Comparison of ENCODE assay signal across 29 cellular contexts in the genomic region with DNA sequence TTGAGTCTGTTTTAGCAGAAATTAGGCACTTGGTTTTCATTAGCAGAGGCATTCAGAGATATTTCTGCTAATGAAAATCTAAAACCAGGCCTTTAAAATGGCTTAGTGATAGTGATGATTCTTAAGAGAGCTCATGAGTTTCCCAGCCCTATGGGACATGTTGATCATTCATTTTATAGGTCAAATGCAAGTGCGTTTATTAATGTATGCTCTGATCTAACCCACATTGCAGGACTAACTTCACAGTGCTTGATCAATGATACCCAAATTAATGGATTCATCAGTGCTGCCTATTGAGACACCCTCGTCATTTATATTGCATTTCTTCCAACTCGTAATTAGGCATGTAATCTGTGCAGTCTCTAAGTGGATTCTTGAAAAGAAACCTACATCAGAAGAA.
"Had no signal": no experiment of that assay in that cellular context is flagged by ENCODE, and none has a peak within 500 bp of the region (broad histone marks: within the 10 kb centered on the region; RNA-seq: fewer than 3 reads in every experiment).

No MANE protein-coding gene starts in this region.

- H3K4me1 Mint-ChIP-seq: stimulated activated effector memory CD8-positive, alpha-beta T cell treated with anti-CD3 and anti-CD28 coated beads, Interleukin-12 subunit alpha, Interleukin-12 subunit beta, amount 100 ng/mL, for 72 hours; stimulated activated memory B cell treated with anti-CD40 and anti-IgM and Interleukin-4, amounts not matched to agents 10 μg/mL and 1 μg/mL and 100 μg/mL, for 72 hours; stimulated activated naive B cell treated with anti-CD40 and anti-IgM and Interleukin-4, amounts not matched to agents 10 μg/mL and 1 μg/mL and 100 μg/mL, for 72 hours; stimulated activated naive CD8-positive, alpha-beta T cell treated with anti-CD3 and anti-CD28 coated beads, Interleukin-15, amount 100 ng/mL, for 72 hours had no signal

- H3K9me3 ChIP-seq: stomach, suprapubic skin, testis, thoracic aorta, thyroid gland, tibial artery, tibial nerve, transverse colon, upper lobe of left lung, upper lobe of right lung, uterus, vagina had no signal

- H3K27ac ChIP-seq: stomach, suprapubic skin, testis, thoracic aorta, thyroid gland, tibial artery, tibial nerve, transverse colon, upper lobe of left lung, upper lobe of right lung, uterus, vagina had no signal

- H3K36me3 ChIP-seq: stomach, suprapubic skin, thoracic aorta, thyroid gland, tibial artery, tibial nerve, transverse colon, upper lobe of left lung, upper lobe of right lung, uterus, vagina had no signal

- FAIRE-seq: urothelium cell line had no signal

- DNase-seq: stimulated activated CD4-positive, alpha-beta T cell treated with anti-CD3 and anti-CD28 coated beads, Interleukin-2, amount 100 ng/mL, for 48 hours; stimulated activated CD4-positive, alpha-beta T cell treated with anti-CD3 and anti-CD28 coated beads, Interleukin-4, amount 100 ng/mL, for 1 hour; stimulated activated CD4-positive, alpha-beta T cell treated with anti-CD3 and anti-CD28 coated beads, Interleukin-4, amount 100 ng/mL, for 24 hours; stimulated activated CD4-positive, alpha-beta T cell treated with anti-CD3 and anti-CD28 coated beads, Interleukin-4, amount 100 ng/mL, for 4 hours; stimulated activated CD8-positive, alpha-beta memory T cell treated with anti-CD3 and anti-CD28 coated beads, Interleukin-4, amount 100 ng/mL, for 48 hours; stimulated activated naive B cell treated with anti-CD40 and anti-IgM and Interleukin-4, amounts not matched to agents 10 μg/mL and 1 μg/mL and 100 μg/mL, for 72 hours; stimulated activated naive CD4-positive, alpha-beta T cell; stimulated activated naive CD4-positive, alpha-beta T cell treated with Interleukin-2 at 50 U/mL for 16 hours; stimulated activated naive CD8-positive, alpha-beta T cell treated with anti-CD3 and anti-CD28 coated beads, Interleukin-15, amount 100 ng/mL, for 72 hours; stimulated activated naive CD8-positive, alpha-beta T cell treated with anti-CD3 and anti-CD28 coated beads, Interleukin-15, Interleukin-2, amounts not matched to agents 100 U/mL and 50 U/mL, for 24 hours; stomach; substantia nigra; testis; thyroid gland; tibial artery; transverse colon; trophoblast cell; upper lobe of left lung; upper lobe of right lung; uterus had no signal

- H3K4me1 ChIP-seq: stomach, suprapubic skin, testis, thyroid gland, tibial artery, tibial nerve, transverse colon, upper lobe of left lung, upper lobe of right lung, uterus, vagina had no signal

- H3K27me3 Mint-ChIP-seq: stimulated activated naive B cell treated with anti-CD40 and anti-IgM and Interleukin-4, amounts not matched to agents 10 μg/mL and 1 μg/mL and 100 μg/mL, for 72 hours had no signal

- H3K27me3 ChIP-seq: stomach, suprapubic skin, testis, thyroid gland, tibial artery, tibial nerve, transverse colon, upper lobe of left lung, upper lobe of right lung, uterus, vagina had no signal

- H3K27ac Mint-ChIP-seq: stimulated activated effector memory CD8-positive, alpha-beta T cell treated with anti-CD3 and anti-CD28 coated beads, Interleukin-12 subunit alpha, Interleukin-12 subunit beta, amount 100 ng/mL, for 72 hours; stimulated activated memory B cell treated with anti-CD40 and anti-IgM and Interleukin-4, amounts not matched to agents 10 μg/mL and 1 μg/mL and 100 μg/mL, for 72 hours; stimulated activated naive B cell treated with anti-CD40 and anti-IgM and Interleukin-4, amounts not matched to agents 10 μg/mL and 1 μg/mL and 100 μg/mL, for 72 hours; stimulated activated naive CD8-positive, alpha-beta T cell treated with anti-CD3 and anti-CD28 coated beads, Interleukin-15, amount 100 ng/mL, for 72 hours; stimulated activated naive CD8-positive, alpha-beta T cell treated with anti-CD3 and anti-CD28 coated beads, Interleukin-15, Interleukin-2, amounts not matched to agents 100 ng/mL and 50 ng/mL, for 24 hours; type B pancreatic cell had no signal

- H3K4me3 ChIP-seq: stomach, suprapubic skin, testis, thoracic aorta, thyroid gland, tibial artery, tibial nerve, transverse colon, upper lobe of left lung, upper lobe of right lung, uterus, vagina had no signal

- H3K36me3 Mint-ChIP-seq: stimulated activated effector memory CD8-positive, alpha-beta T cell treated with anti-CD3 and anti-CD28 coated beads, Interleukin-12 subunit alpha, Interleukin-12 subunit beta, amount 100 ng/mL, for 72 hours; stimulated activated memory B cell treated with anti-CD40 and anti-IgM and Interleukin-4, amounts not matched to agents 10 μg/mL and 1 μg/mL and 100 μg/mL, for 72 hours; stimulated activated naive B cell treated with anti-CD40 and anti-IgM and Interleukin-4, amounts not matched to agents 10 μg/mL and 1 μg/mL and 100 μg/mL, for 72 hours; type B pancreatic cell had no signal

- H3K9me3 Mint-ChIP-seq: stimulated activated naive CD8-positive, alpha-beta T cell treated with anti-CD3 and anti-CD28 coated beads, Interleukin-15, Interleukin-2, amounts not matched to agents 100 ng/mL and 50 ng/mL, for 24 hours had no signal

- H3K4me3 Mint-ChIP-seq: stimulated activated effector memory CD8-positive, alpha-beta T cell treated with anti-CD3 and anti-CD28 coated beads, Interleukin-12 subunit alpha, Interleukin-12 subunit beta, amount 100 ng/mL, for 72 hours; stimulated activated memory B cell treated with anti-CD40 and anti-IgM and Interleukin-4, amounts not matched to agents 10 μg/mL and 1 μg/mL and 100 μg/mL, for 72 hours; stimulated activated naive B cell treated with anti-CD40 and anti-IgM and Interleukin-4, amounts not matched to agents 10 μg/mL and 1 μg/mL and 100 μg/mL, for 72 hours; stimulated activated naive CD8-positive, alpha-beta T cell treated with anti-CD3 and anti-CD28 coated beads, Interleukin-15, amount 100 ng/mL, for 72 hours; stimulated activated naive CD8-positive, alpha-beta T cell treated with anti-CD3 and anti-CD28 coated beads, Interleukin-15, Interleukin-2, amounts not matched to agents 100 ng/mL and 50 ng/mL, for 24 hours; type B pancreatic cell had no signal

- ATAC-seq: stimulated activated effector memory CD8-positive, alpha-beta T cell treated with anti-CD3 and anti-CD28 coated beads, Interleukin-12 subunit alpha, Interleukin-12 subunit beta, amount 100 ng/mL, for 72 hours; stimulated activated memory B cell treated with anti-CD40 and anti-IgM and Interleukin-4, amounts not matched to agents 10 μg/mL and 1 μg/mL and 100 μg/mL, for 72 hours; stimulated activated naive B cell treated with anti-CD40 and anti-IgM and Interleukin-4, amounts not matched to agents 10 μg/mL and 1 μg/mL and 100 μg/mL, for 72 hours; stimulated activated naive CD8-positive, alpha-beta T cell treated with anti-CD3 and anti-CD28 coated beads, Interleukin-15, amount 100 ng/mL, for 72 hours; stimulated activated naive CD8-positive, alpha-beta T cell treated with anti-CD3 and anti-CD28 coated beads, Interleukin-15, Interleukin-2, amounts not matched to agents 100 U/mL and 50 U/mL, for 24 hours; upper lobe of right lung had no signal
